ENCODE assay signal across 9 cellular contexts in the genomic region with DNA sequence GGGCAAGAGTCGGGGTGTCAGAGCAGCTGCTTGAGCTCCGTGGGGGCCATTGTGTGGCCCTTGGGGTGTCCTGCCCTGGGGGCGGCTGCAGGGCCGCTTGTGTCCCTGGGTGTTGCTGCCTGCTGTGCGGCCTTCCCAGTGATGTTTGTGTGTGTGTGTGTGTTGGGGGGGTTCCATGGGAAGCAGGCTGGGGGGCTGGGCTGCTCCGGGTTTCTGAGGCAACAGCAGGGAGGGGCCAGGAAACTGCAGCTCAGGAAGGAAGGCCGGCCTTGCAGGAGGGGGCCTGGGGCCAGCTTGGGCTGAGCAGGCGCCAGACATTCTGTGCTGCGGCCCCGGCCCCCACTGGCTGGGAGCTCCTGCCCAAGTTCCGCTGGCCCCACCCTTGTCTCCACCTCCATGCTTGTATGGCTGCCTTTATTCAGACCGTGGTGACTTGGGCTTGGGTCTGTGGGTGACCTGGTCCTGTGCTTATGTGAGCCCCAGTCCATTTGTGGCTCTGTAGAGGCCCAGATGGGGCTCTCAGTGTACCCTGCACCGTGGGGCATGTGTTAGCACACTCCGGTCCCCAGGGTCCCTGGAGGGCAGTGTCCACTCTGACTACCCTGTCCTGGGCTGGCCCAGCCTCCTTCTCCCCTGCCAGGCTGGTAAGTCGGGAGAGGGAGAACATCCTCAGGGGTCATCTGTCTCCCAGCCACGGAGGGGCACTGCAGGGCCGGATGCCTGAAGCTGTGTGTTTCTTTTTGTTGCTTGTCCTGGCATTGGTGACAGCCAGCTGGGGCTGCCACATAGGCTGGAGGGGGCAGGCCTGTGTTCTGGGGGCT. TPM values are rescaled to one million over a fixed set of nuclear protein-coding genes. Genes with fewer than 3 reads are reported as not detected.
DNase-seq lines count a peak whose midpoint lies in the region; ATAC-seq, FAIRE-seq and TF ChIP-seq lines count a peak whose summit lies in the region.
"Had no signal": no experiment of that assay in that cellular context is flagged by ENCODE, and none has a peak within 500 bp of the region (broad histone marks: within the 10 kb centered on the region; RNA-seq: fewer than 3 reads in every experiment).

No MANE protein-coding gene starts in this region.

- H3K4me3 ChIP-seq in A549: no peak overlapping the region

- TF ChIP-seq EP300 in A549 (IDR thresholded peaks at IDR 0.05): no peak

- H3K4me2 ChIP-seq in A549: no peak overlapping the region
- H3K4me2 ChIP-seq: KMS-11 had no signal

- H3K4me1 Mint-ChIP-seq in HFFc6 (ENCODE audit: low read depth): peaks cover 8% of the 10 kb centered on the region; the same call in 1 of the 2 replicates

- H3K27ac Mint-ChIP-seq in HFFc6: no peak overlapping the region

- POLR2A ChIA-PET in A549 (lab: Yijun Ruan, JAX): interaction anchor here (1.0 to 6.5 kb wide), 4 partner anchors 8 to 73 kb away, joined by 3 to 29 read pairs (median 4); partner anchors contain the start of gene TCEA2

- ATAC-seq in A549 (peak; percentile 30 to 57; a peak in 5 of 6 replicates), HG02973 (IDR thresholded peaks at IDR 0.05; ENCODE audit: unreplicated experiment) (no peak), HG03045 (IDR thresholded peaks at IDR 0.05; ENCODE audit: unreplicated experiment) (no peak)

- 62% methylated on average over 12 of the region's 17 CpGs for WGBS in A549 (ENCODE audit: missing lambda C conversion rate)

- H3K9me3 ChIP-seq in A549: no peaks in the 10 kb centered on the region

- peak; percentile 52 to 68 for DNase-seq in A549 (ENCODE audit: low read depth in 1 of 2, low spot score in 1 of 2)
- no peak for DNase-seq in HFFc6
- DNase-seq in left kidney (ENCODE audit: low read depth, low spot score): peak; percentile 68
- no peak for DNase-seq in activated effector memory CD4-positive, alpha-beta T cell treated with anti-CD3 and anti-CD28 coated beads, Interleukin-2, amount 50 U/mL, for 16 hours
- DNase-seq in stimulated activated naive CD4-positive, alpha-beta T cell treated with Interleukin-2 at 50 U/mL for 16 hours (lab: John Stamatoyannopoulos, UW): no peak

- no peaks in the 10 kb centered on the region for H3K9me3 Mint-ChIP-seq in HFFc6

- no peak for TF ChIP-seq POLR2A in A549 (IDR thresholded peaks at IDR 0.05; ENCODE audit: low read length)

- peaks cover 3% of the 10 kb centered on the region for H3K27me3 Mint-ChIP-seq in HFFc6 (ENCODE audit: insufficient read depth)

- H3K4me1 ChIP-seq in A549: peaks cover 55% of the 10 kb centered on the region

- FAIRE-seq in A549 (lab: Jason Lieb, UNC): no peak

- H3K27ac ChIP-seq in A549: peak overlapping the region in 1 of 2 experiments; percentile 55; a peak in 3 of 6 replicates
- no peak overlapping the region for H3K27ac ChIP-seq in VCaP
- H3K27ac ChIP-seq: KMS-11 had no signal

- no peak overlapping the region for H3K4me3 Mint-ChIP-seq in HFFc6

- TF ChIP-seq RAD21 in A549 (conservative IDR thresholded peaks at IDR 0.05 in 1 of 2, IDR thresholded peaks at IDR 0.05 in 1 of 2): peak in 1 of 2 experiments; percentile 51; a peak in 2 of 5 replicates

- no peaks in the 10 kb centered on the region for H3K36me3 Mint-ChIP-seq in HFFc6 (ENCODE audit: low read depth)

- TF ChIP-seq CTCF in A549 (IDR thresholded peaks at IDR 0.05): peak; percentile 19; the same call in 2 of the 3 replicates
- peak; percentile 38 for TF ChIP-seq CTCF in HFFc6 (IDR thresholded peaks at IDR 0.05)
- peak; percentile 37; the same call in 1 of the 2 replicates for TF ChIP-seq CTCF in VCaP (conservative IDR thresholded peaks at IDR 0.05)

- CTCF ChIA-PET in A549 (lab: Yijun Ruan, JAX): interaction anchor here (0.7 to 6.1 kb wide), 16 partner anchors 8 to 80 kb away, joined by 3 to 85 read pairs (median 5); partner anchors contain the start of genes C20orf204, RGS19 and TCEA2

TF ChIP-seq in A549, 52 proteins besides CTCF, POLR2A, EP300 and RAD21:
- TF ChIP-seq HMGXB4 (CRISPR knock-in tag; IDR thresholded peaks at IDR 0.05; ENCODE audit: borderline replicate concordance): no peak
- TF ChIP-seq RCOR1 (IDR thresholded peaks at IDR 0.05; ENCODE audit: low read depth, low read length): no peak
- no peak for TF ChIP-seq TP53 (CRISPR knock-in tag; IDR thresholded peaks at IDR 0.05)
- TF ChIP-seq, protein P1, sequence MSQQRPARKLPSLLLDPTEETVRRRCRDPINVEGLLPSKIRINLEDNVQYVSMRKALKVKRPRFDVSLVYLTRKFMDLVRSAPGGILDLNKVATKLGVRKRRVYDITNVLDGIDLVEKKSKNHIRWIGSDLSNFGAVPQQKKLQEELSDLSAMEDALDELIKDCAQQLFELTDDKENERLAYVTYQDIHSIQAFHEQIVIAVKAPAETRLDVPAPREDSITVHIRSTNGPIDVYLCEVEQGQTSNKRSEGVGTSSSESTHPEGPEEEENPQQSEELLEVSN (IDR thresholded peaks at IDR 0.05; ENCODE audit: borderline replicate concordance, low read depth): no peak
- no peak for TF ChIP-seq BHLHE40 (IDR thresholded peaks at IDR 0.05; ENCODE audit: low read depth, low read length)
- TF ChIP-seq KDM5A (IDR thresholded peaks at IDR 0.05): no peak
- no peak for TF ChIP-seq ZNF302 (CRISPR knock-in tag; IDR thresholded peaks at IDR 0.05)
- no peak for TF ChIP-seq FOXS1 (CRISPR knock-in tag; IDR thresholded peaks at IDR 0.05)
- no peak for TF ChIP-seq EHF (CRISPR knock-in tag; IDR thresholded peaks at IDR 0.05)
- TF ChIP-seq, protein P2, sequence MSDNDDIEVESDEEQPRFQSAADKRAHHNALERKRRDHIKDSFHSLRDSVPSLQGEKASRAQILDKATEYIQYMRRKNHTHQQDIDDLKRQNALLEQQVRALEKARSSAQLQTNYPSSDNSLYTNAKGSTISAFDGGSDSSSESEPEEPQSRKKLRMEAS (IDR thresholded peaks at IDR 0.05): no peak
- TF ChIP-seq NR3C1 (IDR thresholded peaks at IDR 0.05): no peak
- no peak for TF ChIP-seq HOXB5 (CRISPR knock-in tag; IDR thresholded peaks at IDR 0.05)

RNA-seq across cellular contexts. Expression of gene SOX18, which starts 4.6 kb away (rescaled TPM):
- polyA plus RNA-seq in A549 (2011; rRNA removed): 0.13 and 0.19 TPM in 2 replicates
- 1.0 and 1.4 TPM in 2 replicates for polyA plus RNA-seq in A549 (2012; cell fraction: cytosol; rRNA removed)
- 1.4 and 2.2 TPM in 2 replicates for polyA plus RNA-seq in A549 (2012; cell fraction: nucleus; rRNA removed)
- 0.92 to 1.4 TPM (median 1.3 TPM) in 3 replicates for polyA plus RNA-seq in A549 (2017; fragmentation: RNase III; extraction: RNeasy Plus Mini Kit Qiagen cat#74134 plus additional on column Dnase treatment)
- polyA minus RNA-seq in A549 (2011; rRNA and poly(A)+ RNA removed): 0.15 TPM in 1 of 2 replicates, not detected in the other
- total RNA-seq in HFFc6 (2021; fragmentation: NEBNext Ultra II Directional; extraction: Animal tissue kit (Norgen Biotek cat#: 25700)): under 1 TPM in 2 of 6 experiments, not detected in 4; 0.10 to 0.17 TPM

RNA-seq across cellular contexts. Expression of gene TCEA2, which starts 8.9 kb away (rescaled TPM):
- 11.2 and 13.3 TPM in 2 replicates for polyA plus RNA-seq in A549 (2011; rRNA removed)
- polyA plus RNA-seq in A549 (2012; cell fraction: cytosol; rRNA removed): 32.7 and 37.6 TPM in 2 replicates
- polyA plus RNA-seq in A549 (2012; cell fraction: nucleus; rRNA removed): 84.7 and 87.9 TPM in 2 replicates
- 23.3 to 34.7 TPM (median 29.8 TPM) in 3 replicates for polyA plus RNA-seq in A549 (2017; fragmentation: RNase III; extraction: RNeasy Plus Mini Kit Qiagen cat#74134 plus additional on column Dnase treatment)
- 14.4 and 20.1 TPM in 2 replicates for polyA minus RNA-seq in A549 (2011; rRNA and poly(A)+ RNA removed)
- 10 to 100 TPM; 36.8 to 47.4 (median 41.5) TPM for total RNA-seq in HFFc6 (2021; fragmentation: NEBNext Ultra II Directional; extraction: Animal tissue kit (Norgen Biotek cat#: 25700))

RNA-seq across cellular contexts. Expression of gene C20orf204, which starts 18.1 kb away (rescaled TPM):
- polyA plus RNA-seq in A549 (2011; rRNA removed): 0.13 and 0.21 TPM in 2 replicates
- polyA plus RNA-seq in A549 (2012; cell fraction: cytosol; rRNA removed): 0.24 and 0.32 TPM in 2 replicates
- 3.0 and 3.8 TPM in 2 replicates for polyA plus RNA-seq in A549 (2012; cell fraction: nucleus; rRNA removed)
- 0.49 to 0.69 TPM (median 0.59 TPM) in 3 replicates for polyA plus RNA-seq in A549 (2017; fragmentation: RNase III; extraction: RNeasy Plus Mini Kit Qiagen cat#74134 plus additional on column Dnase treatment)
- polyA minus RNA-seq in A549 (2011; rRNA and poly(A)+ RNA removed): 0.83 and 0.87 TPM in 2 replicates
- under 1 TPM; 0.32 to 0.57 (median 0.42) TPM for total RNA-seq in HFFc6 (2021; fragmentation: NEBNext Ultra II Directional; extraction: Animal tissue kit (Norgen Biotek cat#: 25700))

RNA-seq across cellular contexts. Expression of gene RGS19, which starts 25.3 kb away (rescaled TPM):
- polyA plus RNA-seq in A549 (2011; rRNA removed): 12.3 and 13.8 TPM in 2 replicates
- polyA plus RNA-seq in A549 (2012; cell fraction: cytosol; rRNA removed): 29.6 and 43.7 TPM in 2 replicates
- polyA plus RNA-seq in A549 (2012; cell fraction: nucleus; rRNA removed): 24.2 and 35.7 TPM in 2 replicates
- 16.1 to 18.8 TPM (median 16.5 TPM) in 3 replicates for polyA plus RNA-seq in A549 (2017; fragmentation: RNase III; extraction: RNeasy Plus Mini Kit Qiagen cat#74134 plus additional on column Dnase treatment)
- 10.3 and 14.7 TPM in 2 replicates for polyA minus RNA-seq in A549 (2011; rRNA and poly(A)+ RNA removed)
- 10 to 100 TPM; 11.0 to 16.3 (median 12.9) TPM for total RNA-seq in HFFc6 (2021; fragmentation: NEBNext Ultra II Directional; extraction: Animal tissue kit (Norgen Biotek cat#: 25700))

RNA-seq across cellular contexts. Expression of gene OPRL1, which starts 25.8 kb away (rescaled TPM):
- polyA plus RNA-seq in A549 (2011; rRNA removed) (0.54 and 0.98 TPM in 2 replicates), A549 (2017; fragmentation: RNase III; extraction: RNeasy Plus Mini Kit Qiagen cat#74134 plus additional on column Dnase treatment) (0.83 to 1.5 TPM (median 1.2 TPM) in 3 replicates)
- 0.44 and 0.76 TPM in 2 replicates for polyA plus RNA-seq in A549 (2012; cell fraction: cytosol; rRNA removed)
- 2.1 and 2.3 TPM in 2 replicates for polyA plus RNA-seq in A549 (2012; cell fraction: nucleus; rRNA removed)
- 1.2 and 2.0 TPM in 2 replicates for polyA minus RNA-seq in A549 (2011; rRNA and poly(A)+ RNA removed)
- under 1 TPM; 0.27 to 1.00 (median 0.41) TPM for total RNA-seq in HFFc6 (2021; fragmentation: NEBNext Ultra II Directional; extraction: Animal tissue kit (Norgen Biotek cat#: 25700))

Comparison
In these comparisons a context has a peak if more than half of its experiments do, and no peak if none do; other contexts are left out.
1. ATAC-seq: peak in A549 (2 of 2); none in HG02973 (single experiment) and HG03045 (single experiment).
2. DNase-seq: peak in A549 (2 of 2) and left kidney (single experiment); none in HFFc6 (single experiment), activated effector memory CD4-positive, alpha-beta T cell treated with anti-CD3 and anti-CD28 coated beads, Interleukin-2, amount 50 U/mL, for 16 hours (single experiment) and stimulated activated naive CD4-positive, alpha-beta T cell treated with Interleukin-2 at 50 U/mL for 16 hours (single experiment).
3. Peak in every context shown above with its lines, with median percentiles within 50 percentile points of each other: CTCF ChIP-seq.